8 cellular contexts compared by ENCODE assay signal in the genomic region with DNA sequence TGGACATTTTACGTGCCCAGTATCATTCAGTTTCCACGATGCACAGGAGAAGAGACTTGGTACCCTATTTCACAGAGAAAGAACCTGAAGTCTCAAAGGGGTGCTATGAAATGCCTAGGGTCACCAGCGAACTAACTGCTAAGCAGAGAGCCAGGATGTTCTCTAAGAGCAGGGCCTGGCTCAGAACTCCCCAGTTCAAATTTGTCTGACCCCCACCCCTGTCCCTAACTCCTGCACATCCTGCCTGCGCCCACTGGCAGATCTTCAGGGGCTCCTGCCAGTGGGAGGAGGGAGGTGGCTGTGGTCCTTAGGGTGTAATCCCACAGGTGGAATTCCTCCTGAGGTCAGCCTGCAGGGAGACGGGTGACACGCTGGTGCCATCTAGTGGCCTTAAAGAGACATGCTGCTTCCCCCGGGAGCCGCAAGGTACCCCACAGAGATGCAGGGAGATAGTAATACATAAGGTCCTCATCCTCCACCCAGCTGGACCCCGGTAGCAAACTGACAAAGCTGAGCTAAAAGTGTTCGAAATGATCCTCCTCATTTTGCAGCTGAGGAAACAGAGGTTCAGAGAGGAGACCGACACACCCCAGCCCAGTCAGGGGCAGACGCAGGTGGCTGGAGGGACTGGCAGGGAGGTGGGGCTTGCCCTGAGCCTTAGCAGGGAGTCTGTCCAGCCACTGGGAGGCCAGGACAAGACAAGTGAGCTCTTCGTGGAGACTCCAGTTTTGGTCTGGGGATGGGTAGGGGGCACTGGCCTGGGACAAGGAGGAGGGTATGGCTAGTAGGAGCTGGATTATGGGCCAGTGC. TPM values are rescaled to one million over a fixed set of nuclear protein-coding genes. Genes with fewer than 3 reads are reported as not detected.
DNase-seq lines count a peak whose midpoint lies in the region; ATAC-seq and TF ChIP-seq lines count a peak whose summit lies in the region.

No MANE protein-coding gene starts in this region.

- no peak overlapping the region for H3K27ac ChIP-seq in CD8-positive, alpha-beta memory T cell (ENCODE audit: low read depth, low read length)
- H3K27ac ChIP-seq in suprapubic skin, result no peak overlapping the region

- H3K9me3 ChIP-seq in CD8-positive, alpha-beta memory T cell (ENCODE audit: low read length), result no peaks in the 10 kb centered on the region
- no peaks in the 10 kb centered on the region for H3K9me3 ChIP-seq in suprapubic skin

- peaks cover 0 to 8% of the 10 kb centered on the region in 2 donors for H3K27me3 Mint-ChIP-seq in CD8-positive, alpha-beta memory T cell
- H3K27me3 Mint-ChIP-seq in nephron progenitor cell (ENCODE audit: low read depth, poor library complexity), result peaks cover 5% of the 10 kb centered on the region

- POLR2A ChIA-PET in CD8-positive, alpha-beta memory T cell (lab: Charles Lee), result no interaction called here

- no peaks in the 10 kb centered on the region for H3K4me1 ChIP-seq in CD8-positive, alpha-beta memory T cell (ENCODE audit: insufficient read depth, low read length)
- peaks cover 8% of the 10 kb centered on the region for H3K4me1 ChIP-seq in suprapubic skin

- no peak overlapping the region for H3K4me3 ChIP-seq in CD8-positive, alpha-beta memory T cell (ENCODE audit: low read length)
- H3K4me3 ChIP-seq in fibroblast of the aortic adventitia (ENCODE audit: low read depth, low read length) (no peak overlapping the region), suprapubic skin (no peak overlapping the region)

- TF ChIP-seq EP300 in suprapubic skin (IDR thresholded peaks at IDR 0.05), result no peak

- TF ChIP-seq POLR2A in suprapubic skin (IDR thresholded peaks at IDR 0.05), result no peak

- DNase-seq in CD8-positive, alpha-beta memory T cell, result peak; percentile 36 to 63 (median 41)
- DNase-seq in HT-29 (ENCODE audit: low spot score) (peak; percentile 60), OCI-M1 (lab: John Stamatoyannopoulos, UW) (peak; percentile 70), activated T-helper 1 cell treated with Interleukin-2 at 50 U/mL for 16 hours (ENCODE audit: low read depth) (peak; percentile 27), fibroblast of the aortic adventitia (ENCODE audit: low read depth) (peak; percentile 72), nephron progenitor cell (peak; percentile 70), suprapubic skin (ENCODE audit: low spot score in 2 of 2) (no peak)

- WGBS in suprapubic skin, result 42% methylated on average over 9 of the region's 13 CpGs

- no peak overlapping the region for H3K4me3 Mint-ChIP-seq in CD8-positive, alpha-beta memory T cell
- no peak overlapping the region for H3K4me3 Mint-ChIP-seq in nephron progenitor cell

- no peak overlapping the region for H3K27ac Mint-ChIP-seq in CD8-positive, alpha-beta memory T cell
- H3K27ac Mint-ChIP-seq in nephron progenitor cell, result no peak overlapping the region

- TF ChIP-seq CTCF in fibroblast of the aortic adventitia (IDR thresholded peaks at IDR 0.05; ENCODE audit: insufficient read depth, low read length) (peak; percentile 94), nephron progenitor cell (IDR thresholded peaks at IDR 0.05) (peak; percentile 93), suprapubic skin (IDR thresholded peaks at IDR 0.05) (peak; percentile 80 to 89)

- H3K9me3 Mint-ChIP-seq in CD8-positive, alpha-beta memory T cell, result no peaks in the 10 kb centered on the region
- no peaks in the 10 kb centered on the region for H3K9me3 Mint-ChIP-seq in nephron progenitor cell

- H3K27me3 ChIP-seq in CD8-positive, alpha-beta memory T cell (ENCODE audit: insufficient read depth, low read length, poor library complexity, severe bottlenecking), result no peaks in the 10 kb centered on the region
- H3K27me3 ChIP-seq in suprapubic skin, result no peaks in the 10 kb centered on the region

- H3K4me1 Mint-ChIP-seq in CD8-positive, alpha-beta memory T cell, result no peaks in the 10 kb centered on the region
- peaks cover 20% of the 10 kb centered on the region for H3K4me1 Mint-ChIP-seq in nephron progenitor cell

- H3K36me3 ChIP-seq in CD8-positive, alpha-beta memory T cell (ENCODE audit: insufficient read depth, low read length), result no peaks in the 10 kb centered on the region
- H3K36me3 ChIP-seq in suprapubic skin, result no peaks in the 10 kb centered on the region

- no peaks in the 10 kb centered on the region for H3K36me3 Mint-ChIP-seq in CD8-positive, alpha-beta memory T cell
- H3K36me3 Mint-ChIP-seq in nephron progenitor cell (ENCODE audit: low read depth), result no peaks in the 10 kb centered on the region

- ATAC-seq in GM19463 (IDR thresholded peaks at IDR 0.05; ENCODE audit: unreplicated experiment), result no peak

- CTCF ChIA-PET in CD8-positive, alpha-beta memory T cell (lab: Charles Lee), result interaction anchor here (0.8 to 4.4 kb wide), 17 partner anchors 8 to 253 kb away, joined by 3 to 37 read pairs (median 4); no protein-coding TSS in a partner anchor

RNA-seq across cellular contexts. Expression of a gene that starts 34.1 kb away (rescaled TPM):
- total RNA-seq in CD8-positive, alpha-beta memory T cell, result 1 to 10 TPM; 2.5 to 2.7 TPM
- polyA plus RNA-seq in CD8-positive, alpha-beta memory T cell, result not detected
- 0.79 and 0.86 TPM in 2 replicates for total RNA-seq in HT-29 (2014; rRNA removed; shearing (Covaris generic))
- total RNA-seq in fibroblast of the aortic adventitia (ENCODE audit: low replicate concordance) (not detected in 2 replicates), suprapubic skin (10 to 100 TPM in 1 of 4 donors, 1 to 10 TPM in 3; 4.3 to 17.8 (median 9.1) TPM)

RNA-seq across cellular contexts. Expression of a gene that starts 42.4 kb away (rescaled TPM):
- total RNA-seq in CD8-positive, alpha-beta memory T cell, result under 1 TPM; 0.09 to 0.24 TPM
- not detected for polyA plus RNA-seq in CD8-positive, alpha-beta memory T cell
- 0.05 TPM in 1 of 2 replicates, not detected in the other for total RNA-seq in HT-29 (2014; rRNA removed; shearing (Covaris generic))
- total RNA-seq in fibroblast of the aortic adventitia (ENCODE audit: low replicate concordance), result 0.09 TPM in 1 of 2 replicates, not detected in the other
- total RNA-seq in suprapubic skin, result 1 to 10 TPM in 2 of 4 donors, under 1 TPM in 2; 0.89 to 1.7 (median 1.2) TPM

Comparison
In these comparisons a context has a peak if more than half of its experiments do, and no peak if none do; other contexts are left out.
1. DNase-seq: peak in CD8-positive, alpha-beta memory T cell (5 of 5), HT-29 (single experiment), OCI-M1 (single experiment), activated T-helper 1 cell treated with Interleukin-2 at 50 U/mL for 16 hours (single experiment), fibroblast of the aortic adventitia (single experiment) and nephron progenitor cell (single experiment); none in suprapubic skin (0 of 2).
2. Peak in every context shown above with its lines, with median percentiles within 50 percentile points of each other: CTCF ChIP-seq.